29 cellular contexts compared by ENCODE assay signal in genomic region chr6:115898246-115898645, GRCh38.
DNase-seq lines count a peak whose midpoint lies in the region; TF ChIP-seq lines count a peak whose summit lies in the region.
"Had no signal": no experiment of that assay in that cellular context is flagged by ENCODE, and none has a peak within 500 bp of the region (broad histone marks: within the 10 kb centered on the region; RNA-seq: fewer than 3 reads in every experiment).

No MANE protein-coding gene starts in this region.

- no peaks in the 10 kb centered on the region for H3K9me3 ChIP-seq in right atrium auricular region
- H3K9me3 ChIP-seq: upper lobe of right lung had no signal

- no peaks in the 10 kb centered on the region for H3K27me3 ChIP-seq in right atrium auricular region
- H3K27me3 ChIP-seq: cardiac muscle cell, upper lobe of right lung had no signal

- H3K4me3 ChIP-seq in cardiac fibroblast (replicated peaks in 1 of 2; ENCODE audit: low read depth in 2 of 2, low read length in 2 of 2) (no peak overlapping the region), right atrium auricular region (no peak overlapping the region)
- H3K4me3 ChIP-seq: cardiac muscle cell, skin epidermis, upper lobe of right lung had no signal

- TF ChIP-seq CTCF in cardiac fibroblast (IDR thresholded peaks at IDR 0.05; ENCODE audit: low read depth, low read length) (no peak), right atrium auricular region (IDR thresholded peaks at IDR 0.05) (no peak), Calu3 (IDR thresholded peaks at IDR 0.05; ENCODE audit: unreplicated experiment) (no peak)

- peak; percentile 11 for DNase-seq in AG08395 (ENCODE audit: low spot score)
- peak; percentile 32 for DNase-seq in HT1080 (ENCODE audit: low read depth)
- DNase-seq in cardiac fibroblast (ENCODE audit: low read depth in 2 of 2) = peak; percentile 4 to 45
- DNase-seq in kidney glomerular epithelial cell (lab: John Stamatoyannopoulos, UW) = peak; percentile 1
- no peak for DNase-seq in pons (ENCODE audit: low spot score)
- DNase-seq in RPMI8226 = no peak
- no peak for DNase-seq in right atrium auricular region (ENCODE audit: low spot score)
- no peak for DNase-seq in Calu3
- DNase-seq: activated CD4-positive, alpha-beta T cell treated with anti-CD3 and anti-CD28 coated beads, Interleukin-2, amount 50 U/mL, for 1 hour; activated CD4-positive, CD25-positive, alpha-beta regulatory T cell; activated effector memory CD4-positive, alpha-beta T cell treated with anti-CD3 and anti-CD28 coated beads, Interleukin-2, amount 50 U/mL, for 16 hours; activated T-cell treated with anti-CD3 and anti-CD28 coated beads, Interleukin-2, amount 50 U/mL, for 1 hour; anterior cingulate cortex; CD4-positive, alpha-beta T cell; cortex of kidney; effector memory CD4-positive, alpha-beta T cell; foreskin melanocyte; natural killer cell; NCI-H1092 treated with DMSO at 0.1 percent for 48 hours; NCI-H1694 treated with DMSO at 0.1 percent for 48 hours; NCI-H510A treated with DMSO at 0.1 percent for 48 hours; nucleus accumbens; stimulated activated naive B cell treated with anti-CD40 and anti-IgM and Interleukin-4, amounts not matched to agents 10 μg/mL and 1 μg/mL and 100 μg/mL, for 72 hours; upper lobe of right lung had no signal

- H3K4me1 ChIP-seq in right atrium auricular region = no peaks in the 10 kb centered on the region
- H3K4me1 ChIP-seq: upper lobe of right lung had no signal

- no peak overlapping the region for H3K27ac ChIP-seq in right atrium auricular region
- H3K27ac ChIP-seq: cardiac muscle cell, epithelial cell of prostate, skin epidermis, upper lobe of right lung had no signal

- intact Hi-C loops in Calu3 (cut with micrococcal nuclease; ENCODE audit: unreplicated experiment) = loop anchor here (10.0 kb wide), 3 partner anchors 253 to 1803 kb away; no protein-coding TSS in a partner anchor

- no peaks in the 10 kb centered on the region for H3K9me3 Mint-ChIP-seq in Calu3 (ENCODE audit: low read depth, unreplicated experiment)
- H3K9me3 Mint-ChIP-seq: CD4-positive, alpha-beta T cell; natural killer cell; stimulated activated naive B cell treated with anti-CD40 and anti-IgM and Interleukin-4, amounts not matched to agents 10 μg/mL and 1 μg/mL and 100 μg/mL, for 72 hours; T-helper 1 cell treated with Interleukin-12 subunit alpha and Interleukin-12 subunit beta and Interleukin-4 antibody, amounts not matched to agents 30 μg/mL and 1 μg/mL, for 36 hours had no signal

- CTCF ChIA-PET in Calu3 (lab: Charles Lee) = no interaction called here

- no TSS peak for BruUV-seq in Calu3 (replicated peaks; lab: Mats Ljungman, UMichigan)

- no peaks in the 10 kb centered on the region for H3K36me3 Mint-ChIP-seq in Calu3 (ENCODE audit: insufficient read depth, unreplicated experiment)
- H3K36me3 Mint-ChIP-seq: activated naive CD8-positive, alpha-beta T cell; natural killer cell; stimulated activated naive B cell treated with anti-CD40 and anti-IgM and Interleukin-4, amounts not matched to agents 10 μg/mL and 1 μg/mL and 100 μg/mL, for 72 hours had no signal

- H3K27ac Mint-ChIP-seq in Calu3 (ENCODE audit: unreplicated experiment) = no peak overlapping the region
- H3K27ac Mint-ChIP-seq: activated naive CD8-positive, alpha-beta T cell; CD4-positive, alpha-beta T cell; natural killer cell; stimulated activated naive B cell treated with anti-CD40 and anti-IgM and Interleukin-4, amounts not matched to agents 10 μg/mL and 1 μg/mL and 100 μg/mL, for 72 hours; T-helper 1 cell treated with Interleukin-12 subunit alpha and Interleukin-12 subunit beta and Interleukin-4 antibody, amounts not matched to agents 30 μg/mL and 1 μg/mL, for 36 hours had no signal

- peaks cover 11% of the 10 kb centered on the region for H3K4me1 Mint-ChIP-seq in Calu3 (ENCODE audit: low read depth, unreplicated experiment)
- H3K4me1 Mint-ChIP-seq: natural killer cell; stimulated activated naive B cell treated with anti-CD40 and anti-IgM and Interleukin-4, amounts not matched to agents 10 μg/mL and 1 μg/mL and 100 μg/mL, for 72 hours had no signal

- no peak overlapping the region for H3K4me3 Mint-ChIP-seq in Calu3 (ENCODE audit: low read depth, unreplicated experiment)
- H3K4me3 Mint-ChIP-seq: activated naive CD8-positive, alpha-beta T cell; CD4-positive, alpha-beta T cell; natural killer cell; stimulated activated naive B cell treated with anti-CD40 and anti-IgM and Interleukin-4, amounts not matched to agents 10 μg/mL and 1 μg/mL and 100 μg/mL, for 72 hours; T-helper 1 cell treated with Interleukin-12 subunit alpha and Interleukin-12 subunit beta and Interleukin-4 antibody, amounts not matched to agents 30 μg/mL and 1 μg/mL, for 36 hours had no signal

- H3K27me3 Mint-ChIP-seq in Calu3 (ENCODE audit: unreplicated experiment) = no peaks in the 10 kb centered on the region
- H3K27me3 Mint-ChIP-seq: CD4-positive, alpha-beta T cell; stimulated activated naive B cell treated with anti-CD40 and anti-IgM and Interleukin-4, amounts not matched to agents 10 μg/mL and 1 μg/mL and 100 μg/mL, for 72 hours had no signal

- H3K36me3 ChIP-seq in right atrium auricular region = no peaks in the 10 kb centered on the region
- H3K36me3 ChIP-seq: cardiac muscle cell, upper lobe of right lung had no signal

Comparison
In these comparisons a context has a peak if more than half of its experiments do, and no peak if none do; other contexts are left out.
1. DNase-seq: peak in AG08395 (single experiment), HT1080 (single experiment), cardiac fibroblast (2 of 2) and kidney glomerular epithelial cell (single experiment); none in pons (single experiment), RPMI8226 (single experiment), right atrium auricular region (single experiment) and Calu3 (single experiment).